2 cellular contexts compared by ENCODE assay signal in the genomic region with DNA sequence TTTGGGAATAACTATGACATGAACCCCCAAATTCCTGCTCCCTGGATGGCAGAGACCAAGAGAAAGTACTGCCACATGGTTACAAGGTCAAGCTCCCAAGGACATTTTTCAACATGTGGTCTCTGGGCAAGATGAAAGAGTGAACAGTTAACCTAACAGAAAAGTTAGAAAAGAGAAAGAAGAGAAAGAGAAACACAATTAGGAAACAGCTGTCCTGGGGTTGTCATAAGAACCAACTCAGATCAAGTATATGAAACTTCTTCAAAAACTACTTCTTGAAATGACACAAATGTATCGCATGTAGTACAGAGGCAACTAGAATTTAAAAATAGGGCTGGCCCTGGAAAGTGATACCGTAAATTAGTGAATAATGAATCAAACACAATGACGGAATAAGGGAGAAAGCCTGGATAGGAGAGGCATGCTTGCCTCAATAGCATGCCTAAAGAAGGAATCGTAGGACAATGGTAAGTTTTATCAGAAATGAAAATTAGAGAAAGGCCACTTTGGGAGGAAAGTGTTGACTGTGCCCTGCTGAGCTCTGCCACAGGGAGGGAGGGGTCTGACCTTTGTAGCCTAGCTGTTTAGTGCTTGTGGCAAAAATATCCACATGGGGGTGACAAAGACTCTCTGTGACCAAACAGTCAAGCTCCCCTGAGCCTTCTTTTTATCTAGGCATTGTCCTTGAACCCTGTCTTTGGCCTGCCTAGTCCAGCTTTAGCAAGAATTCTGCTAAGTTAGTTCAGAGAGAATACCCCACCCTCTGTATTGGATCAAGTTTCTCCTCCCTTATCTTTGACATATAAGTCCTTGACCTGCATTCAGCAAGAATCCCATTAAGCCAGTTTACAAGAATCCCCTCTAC.
TF ChIP-seq lines count a peak whose summit lies in the region.

No MANE protein-coding gene starts in this region.

TF ChIP-seq in Ishikawa, 13 proteins besides CTCF, POLR2A, EP300 and RAD21:
- TF ChIP-seq TCF12 (IDR thresholded peaks at IDR 0.05; ENCODE audit: low read depth): no peak
- TF ChIP-seq FOXM1 (IDR thresholded peaks at IDR 0.05; ENCODE audit: borderline replicate concordance, low read depth): no peak
- no peak for TF ChIP-seq CEBPB (IDR thresholded peaks at IDR 0.05)

TF ChIP-seq in K562, 482 proteins besides CTCF, POLR2A, EP300 and RAD21:
- no peak for TF ChIP-seq ILK (tag; IDR thresholded peaks at IDR 0.05; ENCODE audit: borderline replicate concordance, low read depth)
- TF ChIP-seq ESRRA (IDR thresholded peaks at IDR 0.05; ENCODE audit: borderline replicate concordance, low read depth): peak; percentile 52
- TF ChIP-seq VEZF1 (CRISPR knock-in tag; IDR thresholded peaks at IDR 0.05): peak; percentile 26; the same call in 1 of the 2 replicates
- TF ChIP-seq MAZ (CRISPR knock-in tag; conservative IDR thresholded peaks at IDR 0.05 in 1 of 2, IDR thresholded peaks at IDR 0.05 in 1 of 2): 0 out of 4 replicates have a peak, but pooled peaks of 1 of the 2 experiments have one; percentile 25
- no peak for TF ChIP-seq ZNF347 (CRISPR knock-in tag; IDR thresholded peaks at IDR 0.05; ENCODE audit: low read depth)
- TF ChIP-seq, protein P1, sequence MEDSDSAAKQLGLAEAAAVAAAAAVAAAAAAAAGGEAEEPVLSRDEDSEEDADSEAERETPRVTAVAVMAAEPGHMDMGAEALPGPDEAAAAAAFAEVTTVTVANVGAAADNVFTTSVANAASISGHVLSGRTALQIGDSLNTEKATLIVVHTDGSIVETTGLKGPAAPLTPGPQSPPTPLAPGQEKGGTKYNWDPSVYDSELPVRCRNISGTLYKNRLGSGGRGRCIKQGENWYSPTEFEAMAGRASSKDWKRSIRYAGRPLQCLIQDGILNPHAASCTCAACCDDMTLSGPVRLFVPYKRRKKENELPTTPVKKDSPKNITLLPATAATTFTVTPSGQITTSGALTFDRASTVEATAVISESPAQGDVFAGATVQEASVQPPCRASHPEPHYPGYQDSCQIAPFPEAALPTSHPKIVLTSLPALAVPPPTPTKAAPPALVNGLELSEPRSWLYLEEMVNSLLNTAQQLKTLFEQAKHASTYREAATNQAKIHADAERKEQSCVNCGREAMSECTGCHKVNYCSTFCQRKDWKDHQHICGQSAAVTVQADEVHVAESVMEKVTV (CRISPR knock-in tag; IDR thresholded peaks at IDR 0.05): peak; percentile 69
- 0 out of 4 replicates have a peak, but pooled peaks of 1 of the 2 experiments have one; percentile 25 for TF ChIP-seq TBL1XR1 (IDR thresholded peaks at IDR 0.05; ENCODE audit: low read length in 2 of 2)
- TF ChIP-seq CC2D1A (IDR thresholded peaks at IDR 0.05): peak; percentile 30; the same call in 1 of the 2 replicates
- peak; percentile 57; the same call in 1 of the 2 replicates for TF ChIP-seq SMC3 (conservative IDR thresholded peaks at IDR 0.05; ENCODE audit: insufficient read depth, low read depth, low read length)
- TF ChIP-seq MED1 (CRISPR knock-in tag; IDR thresholded peaks at IDR 0.05; ENCODE audit: borderline replicate concordance): no peak
- TF ChIP-seq, protein P2, sequence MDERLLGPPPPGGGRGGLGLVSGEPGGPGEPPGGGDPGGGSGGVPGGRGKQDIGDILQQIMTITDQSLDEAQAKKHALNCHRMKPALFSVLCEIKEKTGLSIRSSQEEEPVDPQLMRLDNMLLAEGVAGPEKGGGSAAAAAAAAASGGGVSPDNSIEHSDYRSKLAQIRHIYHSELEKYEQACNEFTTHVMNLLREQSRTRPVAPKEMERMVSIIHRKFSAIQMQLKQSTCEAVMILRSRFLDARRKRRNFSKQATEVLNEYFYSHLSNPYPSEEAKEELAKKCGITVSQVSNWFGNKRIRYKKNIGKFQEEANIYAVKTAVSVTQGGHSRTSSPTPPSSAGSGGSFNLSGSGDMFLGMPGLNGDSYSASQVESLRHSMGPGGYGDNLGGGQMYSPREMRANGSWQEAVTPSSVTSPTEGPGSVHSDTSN (CRISPR knock-in tag; IDR thresholded peaks at IDR 0.05; ENCODE audit: low read depth): no peak
- TF ChIP-seq, protein P2 (tag; conservative IDR thresholded peaks at IDR 0.05; ENCODE audit: low read depth): no peak
- TF ChIP-seq RB1 (IDR thresholded peaks at IDR 0.05; ENCODE audit: low read depth): 0 out of 2 replicates have a peak, but pooled peaks have one; percentile 25
- TF ChIP-seq ZNF316 (IDR thresholded peaks at IDR 0.05): no peak
